In the genomic region with DNA sequence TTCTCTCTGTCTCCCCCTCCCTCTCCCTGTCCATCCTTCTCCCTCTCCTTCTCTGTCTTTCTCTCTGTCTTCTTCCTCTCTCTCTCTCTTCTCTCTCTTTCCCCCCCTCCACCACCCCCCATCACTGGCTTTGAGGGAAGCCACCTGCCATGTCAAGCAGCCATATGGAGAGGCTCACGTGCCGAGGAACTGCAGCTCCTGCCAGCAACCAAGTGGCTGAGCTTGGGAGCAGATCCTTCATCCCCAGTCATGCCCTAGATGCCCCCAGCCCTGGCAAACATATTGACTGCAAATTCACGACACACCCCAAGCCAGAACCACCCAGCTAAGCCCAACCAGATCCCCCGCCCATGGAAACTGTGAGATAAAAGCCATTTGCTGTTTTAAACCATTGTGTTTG, we compare ENCODE assay signal across 25 cellular contexts. TPM values are rescaled to one million over a fixed set of nuclear protein-coding genes. Genes with fewer than 3 reads are reported as not detected.
DNase-seq lines count a peak whose midpoint lies in the region; ATAC-seq and TF ChIP-seq lines count a peak whose summit lies in the region.
"Had no signal": no experiment of that assay in that cellular context is flagged by ENCODE, and none has a peak within 500 bp of the region (broad histone marks: within the 10 kb centered on the region; RNA-seq: fewer than 3 reads in every experiment).

No MANE protein-coding gene starts in this region.

- 22 to 28% methylated on average over 4 of the region's 4 CpGs for WGBS in testis, 2 donors

- ATAC-seq in left lobe of liver, result no peak
- no peak for ATAC-seq in GM19324 (IDR thresholded peaks at IDR 0.05; ENCODE audit: low FRiP score, unreplicated experiment)
- no peak for ATAC-seq in GM21367 (IDR thresholded peaks at IDR 0.05; ENCODE audit: unreplicated experiment)
- ATAC-seq: activated CD8-positive, alpha-beta T cell treated with anti-CD3 and anti-CD28 coated beads, Interleukin-2, amount 10 ng/mL, durations not matched to agents 7 days and 5 days; activated T-cell treated with anti-CD3 and anti-CD28 coated beads, Interleukin-2, amount 50 U/mL, for 72 hours; esophagus mucosa; gastrocnemius medialis; stimulated activated naive CD8-positive, alpha-beta T cell treated with anti-CD3 and anti-CD28 coated beads, Interleukin-15, Interleukin-2, amounts not matched to agents 100 U/mL and 50 U/mL, for 24 hours had no signal

- intact Hi-C loops in testis (cut with DNase I; ENCODE audit: low total_unique reads), result no loop called here

- DNase-seq in NCI-H1694 (lab: John Stamatoyannopoulos, UW) (peak; percentile 87), NCI-H82 treated with DMSO at 0.1 percent for 48 hours (lab: John Stamatoyannopoulos, UW; ENCODE audit: unreplicated experiment) (peak; percentile 49), left lobe of liver (ENCODE audit: low spot score) (peak; percentile 11), testis (peak; percentile 9), AG08395 (ENCODE audit: low spot score) (no peak)
- DNase-seq: activated CD4-positive, CD25-positive, alpha-beta regulatory T cell; activated CD8-positive, alpha-beta T cell treated with anti-CD3 and anti-CD28 coated beads, Interleukin-2, amount 10 ng/mL, durations not matched to agents 7 days and 5 days; activated T-cell treated with anti-CD3 and anti-CD28 coated beads, Interleukin-2, amount 50 U/mL, for 72 hours; effector CD8-positive, alpha-beta T cell; gastrocnemius medialis; kidney glomerular epithelial cell; naive B cell; RPMI8226; stimulated activated naive CD8-positive, alpha-beta T cell treated with anti-CD3 and anti-CD28 coated beads, Interleukin-15, Interleukin-2, amounts not matched to agents 100 U/mL and 50 U/mL, for 24 hours; T1000 had no signal

- no peak for TF ChIP-seq POLR2A in testis (IDR thresholded peaks at IDR 0.05)

- peaks cover 5% of the 10 kb centered on the region for H3K4me1 ChIP-seq in testis
- H3K4me1 ChIP-seq: ascending aorta, gastrocnemius medialis, tibial nerve had no signal

- no peaks in the 10 kb centered on the region for H3K27me3 ChIP-seq in testis
- H3K27me3 ChIP-seq: ascending aorta had no signal

- no peaks in the 10 kb centered on the region for H3K36me3 ChIP-seq in testis (ENCODE audit: low read depth, missing control alignments)
- H3K36me3 ChIP-seq: ascending aorta, gastrocnemius medialis, tibial nerve had no signal

- H3K4me3 ChIP-seq in testis, result no peak overlapping the region
- H3K4me3 ChIP-seq: ascending aorta, gastrocnemius medialis, SK-N-MC, skin epidermis, tibial nerve had no signal

- TF ChIP-seq CTCF in testis (IDR thresholded peaks at IDR 0.05), result no peak

- H3K27ac ChIP-seq in testis, result no peak overlapping the region
- H3K27ac ChIP-seq: ascending aorta, gastrocnemius medialis, SK-N-MC, skin epidermis, tibial nerve had no signal

- H3K9me3 ChIP-seq in testis, result no peaks in the 10 kb centered on the region
- H3K9me3 ChIP-seq: ascending aorta, gastrocnemius medialis had no signal

RNA-seq across cellular contexts. Expression of a gene that starts 40.9 kb away (rescaled TPM):
- total RNA-seq in left lobe of liver (not detected), testis (10 to 100 TPM; 13.6 to 15.3 TPM)
- 14.4 TPM for polyA plus RNA-seq in testis (ENCODE audit: insufficient read depth, low read depth, low replicate concordance)
- total RNA-seq: activated CD8-positive, alpha-beta T cell treated with anti-CD3 and anti-CD28 coated beads, Interleukin-2, amount 10 ng/mL, durations not matched to agents 7 days and 5 days; ascending aorta; Daoy; gastrocnemius medialis; MCF 10A; tibial nerve had no signal
- polyA plus RNA-seq: IgD-negative memory B cell had no signal

Comparison
In these comparisons a context has a peak if more than half of its experiments do, and no peak if none do; other contexts are left out.
1. RNA of a gene that starts 40.9 kb away (total RNA-seq): 13.6 to 15.3 TPM in testis; not detected in left lobe of liver (single experiment); every median in the first group is over 10 times any median in the second.